Comparison of ENCODE assay signal across 1 cellular context in the genomic region with DNA sequence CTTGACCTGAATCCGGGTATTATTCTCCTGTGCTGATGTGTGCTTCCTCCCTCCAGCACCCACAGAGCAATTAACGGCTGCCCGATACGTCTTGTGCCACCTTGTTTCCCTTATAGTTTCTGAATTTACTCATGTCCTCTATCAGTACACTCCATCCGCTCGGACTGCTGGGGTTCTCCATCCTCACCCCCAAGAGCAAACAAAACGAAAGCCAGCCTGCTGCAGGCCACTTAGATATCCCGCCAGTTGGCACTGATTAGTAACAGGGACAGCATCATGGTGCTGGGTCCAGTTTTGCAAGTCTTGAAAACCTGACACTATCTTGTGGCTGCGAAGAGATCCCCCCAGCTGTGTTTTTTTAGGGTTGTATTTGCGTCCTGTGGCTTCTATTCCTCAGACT.
TF ChIP-seq lines count a peak whose summit lies in the region.

No MANE protein-coding gene starts in this region.

TF ChIP-seq in IMR-90, 13 proteins besides CTCF, POLR2A, EP300 and RAD21:
- TF ChIP-seq RFX5 (IDR thresholded peaks at IDR 0.05; ENCODE audit: low read depth, low read length) (no peak), MAZ (IDR thresholded peaks at IDR 0.05; ENCODE audit: borderline replicate concordance, low read depth, low read length) (no peak), NFE2L2 (IDR thresholded peaks at IDR 0.05; ENCODE audit: low read depth, low read length) (no peak), FOS (IDR thresholded peaks at IDR 0.05; ENCODE audit: low read depth, low read length) (no peak), MXI1 (IDR thresholded peaks at IDR 0.05; ENCODE audit: borderline replicate concordance, low read depth, low read length) (no peak), BHLHE40 (IDR thresholded peaks at IDR 0.05; ENCODE audit: low read depth, low read length) (no peak), CEBPB (IDR thresholded peaks at IDR 0.05; ENCODE audit: low read depth, low read length) (no peak), MAFK (IDR thresholded peaks at IDR 0.05; ENCODE audit: low read depth, low read length) (no peak), SMC3 (IDR thresholded peaks at IDR 0.05; ENCODE audit: low read depth, low read length) (no peak), RCOR1 (IDR thresholded peaks at IDR 0.05; ENCODE audit: insufficient replicate concordance, low read length) (no peak), CHD1 (IDR thresholded peaks at IDR 0.05; ENCODE audit: low read depth, low read length) (no peak)
- TF ChIP-seq, protein P1, sequence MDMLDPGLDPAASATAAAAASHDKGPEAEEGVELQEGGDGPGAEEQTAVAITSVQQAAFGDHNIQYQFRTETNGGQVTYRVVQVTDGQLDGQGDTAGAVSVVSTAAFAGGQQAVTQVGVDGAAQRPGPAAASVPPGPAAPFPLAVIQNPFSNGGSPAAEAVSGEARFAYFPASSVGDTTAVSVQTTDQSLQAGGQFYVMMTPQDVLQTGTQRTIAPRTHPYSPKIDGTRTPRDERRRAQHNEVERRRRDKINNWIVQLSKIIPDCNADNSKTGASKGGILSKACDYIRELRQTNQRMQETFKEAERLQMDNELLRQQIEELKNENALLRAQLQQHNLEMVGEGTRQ (IDR thresholded peaks at IDR 0.05; ENCODE audit: low read depth, low read length), result no peak
- TF ChIP-seq, protein P2, sequence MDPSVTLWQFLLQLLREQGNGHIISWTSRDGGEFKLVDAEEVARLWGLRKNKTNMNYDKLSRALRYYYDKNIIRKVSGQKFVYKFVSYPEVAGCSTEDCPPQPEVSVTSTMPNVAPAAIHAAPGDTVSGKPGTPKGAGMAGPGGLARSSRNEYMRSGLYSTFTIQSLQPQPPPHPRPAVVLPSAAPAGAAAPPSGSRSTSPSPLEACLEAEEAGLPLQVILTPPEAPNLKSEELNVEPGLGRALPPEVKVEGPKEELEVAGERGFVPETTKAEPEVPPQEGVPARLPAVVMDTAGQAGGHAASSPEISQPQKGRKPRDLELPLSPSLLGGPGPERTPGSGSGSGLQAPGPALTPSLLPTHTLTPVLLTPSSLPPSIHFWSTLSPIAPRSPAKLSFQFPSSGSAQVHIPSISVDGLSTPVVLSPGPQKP (IDR thresholded peaks at IDR 0.05; ENCODE audit: borderline replicate concordance, low read depth, low read length), result no peak
